23 cellular contexts compared by ENCODE assay signal in the genomic region with DNA sequence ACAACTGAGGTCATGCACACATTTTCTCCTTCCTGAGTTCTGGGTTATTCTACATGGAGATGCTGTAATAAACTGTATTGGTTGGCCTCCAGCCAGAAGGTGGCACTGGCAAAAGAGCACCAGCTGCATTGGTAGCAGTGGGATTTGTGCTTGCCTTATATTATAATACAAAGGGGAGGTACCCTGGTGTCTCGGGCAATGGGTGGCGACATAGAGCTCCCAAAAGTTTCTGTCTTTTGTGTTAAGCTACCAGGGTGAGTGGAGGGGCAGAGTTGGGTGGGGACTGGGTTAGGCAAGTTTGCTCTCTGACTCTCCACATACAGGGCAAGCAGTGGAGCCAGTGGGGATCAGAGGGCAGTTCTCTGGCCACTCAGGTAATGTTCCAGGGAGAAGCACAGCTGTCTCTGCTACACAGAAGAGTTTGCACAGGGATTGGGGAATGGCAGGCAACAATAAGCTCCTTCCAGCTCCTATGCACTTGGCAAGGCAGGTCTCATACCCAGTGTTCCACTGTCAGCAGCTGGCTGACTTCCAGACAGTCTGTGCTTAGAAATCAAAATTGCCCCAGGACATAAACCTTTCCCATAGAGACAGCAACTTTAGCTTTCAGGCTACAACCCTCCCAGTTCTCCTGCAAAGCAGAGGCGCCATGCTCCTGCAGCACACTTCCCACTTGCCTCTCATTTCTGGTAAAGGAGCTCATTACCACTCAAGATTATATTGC.
A peak's percentile ranks its signal among the peaks of the same experiment; 100 is the strongest.
DNase-seq lines count a peak whose midpoint lies in the region; TF ChIP-seq lines count a peak whose summit lies in the region.
"Had no signal": no experiment of that assay in that cellular context is flagged by ENCODE, and none has a peak within 500 bp of the region (broad histone marks: within the 10 kb centered on the region; RNA-seq: fewer than 3 reads in every experiment).

No MANE protein-coding gene starts in this region.

- no peaks in the 10 kb centered on the region for H3K4me1 ChIP-seq in adipocyte (ENCODE audit: control insufficient read depth, insufficient read depth, low read length)
- H3K4me1 ChIP-seq: body of pancreas, left lung, prostate gland, testis had no signal

- H3K36me3 ChIP-seq in adipocyte (ENCODE audit: control insufficient read depth, insufficient read depth, low read length, severe bottlenecking): no peaks in the 10 kb centered on the region
- H3K36me3 ChIP-seq: left lung, prostate gland had no signal

- peaks cover 0 to 2% (median 0%) of the 10 kb centered on the region in 3 donors for H3K27me3 Mint-ChIP-seq in immature natural killer cell (ENCODE audit: low read depth in 3 of 3)
- H3K27me3 Mint-ChIP-seq in activated T-helper 1 cell treated with anti-CD3 and anti-CD28 coated beads, Interleukin-12 subunit alpha, Interleukin-12 subunit beta, Interleukin-2, Interleukin-4 antibody, amounts not matched to agents 30 ng/mL and 10 ng/mL and 1 ng/mL, durations not matched to agents 14 hours and 24 hours and 36 hours (ENCODE audit: insufficient read depth): no peaks in the 10 kb centered on the region
- H3K27me3 Mint-ChIP-seq: activated CD4-positive, alpha-beta T cell treated with anti-CD3 and anti-CD28 coated beads, Interleukin-2, amount 10 ng/mL, durations not matched to agents 7 days and 5 days; CD4-positive, CD25-positive, alpha-beta regulatory T cell; effector memory CD8-positive, alpha-beta T cell; stimulated activated memory B cell treated with anti-CD40 and anti-IgM and Interleukin-4, amounts not matched to agents 10 μg/mL and 1 μg/mL and 100 μg/mL, for 72 hours; T-cell had no signal

- H3K36me3 Mint-ChIP-seq in immature natural killer cell: peaks cover 0 to 3% (median 0%) of the 10 kb centered on the region in 3 donors
- no peaks in the 10 kb centered on the region for H3K36me3 Mint-ChIP-seq in activated T-helper 1 cell treated with anti-CD3 and anti-CD28 coated beads, Interleukin-12 subunit alpha, Interleukin-12 subunit beta, Interleukin-2, Interleukin-4 antibody, amounts not matched to agents 30 ng/mL and 10 ng/mL and 1 ng/mL, durations not matched to agents 14 hours and 24 hours and 36 hours (ENCODE audit: low read depth)
- H3K36me3 Mint-ChIP-seq: CD4-positive, CD25-positive, alpha-beta regulatory T cell; stimulated activated memory B cell treated with anti-CD40 and anti-IgM and Interleukin-4, amounts not matched to agents 10 μg/mL and 1 μg/mL and 100 μg/mL, for 72 hours; T-cell had no signal

- peaks cover 2 to 60% (median 28%) of the 10 kb centered on the region in 6 donors for H3K9me3 Mint-ChIP-seq in immature natural killer cell
- H3K9me3 Mint-ChIP-seq in activated T-helper 1 cell treated with anti-CD3 and anti-CD28 coated beads, Interleukin-12 subunit alpha, Interleukin-12 subunit beta, Interleukin-2, Interleukin-4 antibody, amounts not matched to agents 30 ng/mL and 10 ng/mL and 1 ng/mL, durations not matched to agents 14 hours and 24 hours and 36 hours: peaks cover 16% of the 10 kb centered on the region

- H3K4me3 Mint-ChIP-seq in immature natural killer cell: no peak overlapping the region
- no peak overlapping the region for H3K4me3 Mint-ChIP-seq in activated T-helper 1 cell treated with anti-CD3 and anti-CD28 coated beads, Interleukin-12 subunit alpha, Interleukin-12 subunit beta, Interleukin-2, Interleukin-4 antibody, amounts not matched to agents 30 ng/mL and 10 ng/mL and 1 ng/mL, durations not matched to agents 14 hours and 24 hours and 36 hours
- H3K4me3 Mint-ChIP-seq: activated CD4-positive, alpha-beta T cell treated with anti-CD3 and anti-CD28 coated beads, Interleukin-2, amount 10 ng/mL, durations not matched to agents 7 days and 5 days; CD4-positive, CD25-positive, alpha-beta regulatory T cell; effector memory CD8-positive, alpha-beta T cell; stimulated activated memory B cell treated with anti-CD40 and anti-IgM and Interleukin-4, amounts not matched to agents 10 μg/mL and 1 μg/mL and 100 μg/mL, for 72 hours; T-cell had no signal

- intact Hi-C loops in activated T-helper 1 cell treated with anti-CD3 and anti-CD28 coated beads, Interleukin-12 subunit alpha, Interleukin-12 subunit beta, Interleukin-2, Interleukin-4 antibody, amounts not matched to agents 30 ng/mL and 10 ng/mL and 1 ng/mL, durations not matched to agents 14 hours and 24 hours and 36 hours (cut with micrococcal nuclease): no loop called here

- peaks cover 10% of the 10 kb centered on the region for H3K9me3 ChIP-seq in adipocyte (ENCODE audit: control insufficient read depth, low read length)
- H3K9me3 ChIP-seq: body of pancreas, prostate gland had no signal

- DNase-seq in H4 (ENCODE audit: low spot score): peak; percentile 27
- DNase-seq in NCI-H345 (lab: John Stamatoyannopoulos, UW): peak; percentile 82
- peak; percentile 1 for DNase-seq in adipocyte (ENCODE audit: low read depth)
- no peak for DNase-seq in 8988T
- no peak for DNase-seq in immature natural killer cell
- DNase-seq in NCI-H510A treated with DMSO at 0.1 percent for 48 hours (lab: John Stamatoyannopoulos, UW): no peak
- no peak for DNase-seq in activated T-helper 1 cell treated with anti-CD3 and anti-CD28 coated beads, Interleukin-12 subunit alpha, Interleukin-12 subunit beta, Interleukin-2, Interleukin-4 antibody, amounts not matched to agents 30 ng/mL and 10 ng/mL and 1 ng/mL, durations not matched to agents 14 hours and 24 hours and 36 hours (ENCODE audit: low spot score)
- DNase-seq: activated CD4-positive, alpha-beta T cell treated with anti-CD3 and anti-CD28 coated beads, Interleukin-2, amount 10 ng/mL, durations not matched to agents 7 days and 5 days; body of pancreas; CD4-positive, CD25-positive, alpha-beta regulatory T cell; effector memory CD8-positive, alpha-beta T cell; GOT3; KG1; left lung; NCI-H1092; NCI-H2227 treated with DMSO at 0.1 percent for 48 hours; stimulated activated CD4-positive, alpha-beta T cell treated with anti-CD3 and anti-CD28 coated beads, Interleukin-1b, Interleukin-23, amount 100 ng/mL, for 48 hours; T-cell; testis had no signal

- H3K4me3 ChIP-seq in adipocyte (ENCODE audit: low read length): no peak overlapping the region
- H3K4me3 ChIP-seq: body of pancreas, left lung, prostate gland, testis had no signal

- no peak overlapping the region for H3K9ac ChIP-seq in adipocyte (ENCODE audit: low read length)

- no peaks in the 10 kb centered on the region for H3K4me1 Mint-ChIP-seq in immature natural killer cell
- H3K4me1 Mint-ChIP-seq in activated T-helper 1 cell treated with anti-CD3 and anti-CD28 coated beads, Interleukin-12 subunit alpha, Interleukin-12 subunit beta, Interleukin-2, Interleukin-4 antibody, amounts not matched to agents 30 ng/mL and 10 ng/mL and 1 ng/mL, durations not matched to agents 14 hours and 24 hours and 36 hours (ENCODE audit: low read depth): no peaks in the 10 kb centered on the region
- H3K4me1 Mint-ChIP-seq: activated CD4-positive, alpha-beta T cell treated with anti-CD3 and anti-CD28 coated beads, Interleukin-2, amount 10 ng/mL, durations not matched to agents 7 days and 5 days; CD4-positive, CD25-positive, alpha-beta regulatory T cell; stimulated activated memory B cell treated with anti-CD40 and anti-IgM and Interleukin-4, amounts not matched to agents 10 μg/mL and 1 μg/mL and 100 μg/mL, for 72 hours; T-cell had no signal

- no peak overlapping the region for H3K27ac Mint-ChIP-seq in immature natural killer cell
- H3K27ac Mint-ChIP-seq in activated T-helper 1 cell treated with anti-CD3 and anti-CD28 coated beads, Interleukin-12 subunit alpha, Interleukin-12 subunit beta, Interleukin-2, Interleukin-4 antibody, amounts not matched to agents 30 ng/mL and 10 ng/mL and 1 ng/mL, durations not matched to agents 14 hours and 24 hours and 36 hours: no peak overlapping the region
- H3K27ac Mint-ChIP-seq: activated CD4-positive, alpha-beta T cell treated with anti-CD3 and anti-CD28 coated beads, Interleukin-2, amount 10 ng/mL, durations not matched to agents 7 days and 5 days; activated T-helper 2 cell treated with anti-CD3 and anti-CD28 coated beads, Interferon-gamma antibody, Interleukin-2, Interleukin-4, amounts not matched to agents 10 μg/mL and 5 μg/mL and 100 μg/mL, durations not matched to agents 14 hours and 24 hours and 36 hours; CD4-positive, CD25-positive, alpha-beta regulatory T cell; effector memory CD8-positive, alpha-beta T cell; stimulated activated memory B cell treated with anti-CD40 and anti-IgM and Interleukin-4, amounts not matched to agents 10 μg/mL and 1 μg/mL and 100 μg/mL, for 72 hours; T-cell had no signal

- no peak overlapping the region for H3K27ac ChIP-seq in 22Rv1
- H3K27ac ChIP-seq: body of pancreas, left lung, prostate gland, testis had no signal

- H3K27me3 ChIP-seq in adipocyte (replicated peaks; ENCODE audit: control insufficient read depth, insufficient read depth, low read length): no peaks in the 10 kb centered on the region
- H3K27me3 ChIP-seq: body of pancreas, left lung, testis had no signal

- TF ChIP-seq CTCF in 22Rv1 (IDR thresholded peaks at IDR 0.05): 0 out of 2 replicates have a peak, but pooled peaks have one; percentile 22

Comparison
In these comparisons a context has a peak if more than half of its experiments do, and no peak if none do; other contexts are left out.
1. DNase-seq: peak in H4 (single experiment), NCI-H345 (single experiment) and adipocyte (single experiment); none in 8988T (single experiment), immature natural killer cell (0 of 3), NCI-H510A treated with DMSO at 0.1 percent for 48 hours (single experiment) and activated T-helper 1 cell treated with anti-CD3 and anti-CD28 coated beads, Interleukin-12 subunit alpha, Interleukin-12 subunit beta, Interleukin-2, Interleukin-4 antibody, amounts not matched to agents 30 ng/mL and 10 ng/mL and 1 ng/mL, durations not matched to agents 14 hours and 24 hours and 36 hours (single experiment).